9 cellular contexts compared by ENCODE assay signal in genomic region chr2:64914735-64915509, GRCh38.
DNase-seq lines count a peak whose midpoint lies in the region; ATAC-seq and TF ChIP-seq lines count a peak whose summit lies in the region.
"Had no signal": no experiment of that assay in that cellular context is flagged by ENCODE, and none has a peak within 500 bp of the region (broad histone marks: within the 10 kb centered on the region; RNA-seq: fewer than 3 reads in every experiment).

No MANE protein-coding gene starts in this region.

- no peaks in the 10 kb centered on the region for H3K9me3 Mint-ChIP-seq in chondrocyte (ENCODE audit: low read depth)

- peak overlapping the region; percentile 53 for H3K27ac Mint-ChIP-seq in chondrocyte (ENCODE audit: unreplicated experiment)
- H3K27ac Mint-ChIP-seq: activated CD8-positive, alpha-beta T cell treated with anti-CD3 and anti-CD28 coated beads, Interleukin-2, amount 10 ng/mL, durations not matched to agents 7 days and 5 days had no signal

- CTCF ChIA-PET in GM10248 (lab: Yijun Ruan, JAX) = interaction anchor here (0.8 to 13.9 kb wide), 17 partner anchors 8 to 584 kb away, joined by 3 to 277 read pairs (median 5); no protein-coding TSS in a partner anchor

- no peaks in the 10 kb centered on the region for H3K27me3 ChIP-seq in thyroid gland

- H3K4me1 Mint-ChIP-seq in chondrocyte (ENCODE audit: low read depth) = peaks cover 19% of the 10 kb centered on the region

- intact Hi-C loops in thyroid gland (cut with DNase I) = loop anchor here (5.0 kb wide), 1 partner anchor 657 kb away; no protein-coding TSS in a partner anchor

- POLR2A ChIA-PET in GM10248 (lab: Yijun Ruan, JAX) = interaction anchor here (0.6 to 1.2 kb wide), 8 partner anchors 27 to 636 kb away, joined by 3 to 8 read pairs (median 3); no protein-coding TSS in a partner anchor

- no peaks in the 10 kb centered on the region for H3K9me3 ChIP-seq in thyroid gland

- no peak for TF ChIP-seq POLR2A in thyroid gland (IDR thresholded peaks at IDR 0.05)

- no peak overlapping the region for H3K27ac ChIP-seq in thyroid gland

- 71 to 73% methylated on average over 7 of the region's 7 CpGs for WGBS in thyroid gland, 2 donors

- DNase-seq in GM10248 (ENCODE audit: extremely low spot score) (peak; percentile 72), chondrocyte (ENCODE audit: low spot score) (no peak), NCI-H2029 (lab: John Stamatoyannopoulos, UW) (no peak), thyroid gland (no peak), GM19238 (ENCODE audit: insufficient read length, low spot score) (no peak)
- no peak for DNase-seq in NK-92 treated with Interleukin-12 subunit alpha and Interleukin-12 subunit beta, amount 100 ng/mL, for 24 hours (lab: John Stamatoyannopoulos, UW)
- DNase-seq: activated CD8-positive, alpha-beta T cell treated with anti-CD3 and anti-CD28 coated beads, Interleukin-2, amount 10 ng/mL, durations not matched to agents 7 days and 5 days had no signal

- TF ChIP-seq CTCF in GM10248 (IDR thresholded peaks at IDR 0.05; ENCODE audit: control extremely low read depth, extremely low read depth, low read depth, missing control alignments) (no peak), chondrocyte (IDR thresholded peaks at IDR 0.05) (no peak), thyroid gland (IDR thresholded peaks at IDR 0.05) (no peak)

- H3K4me3 Mint-ChIP-seq in chondrocyte (ENCODE audit: unreplicated experiment) = no peak overlapping the region
- H3K4me3 Mint-ChIP-seq: activated CD8-positive, alpha-beta T cell treated with anti-CD3 and anti-CD28 coated beads, Interleukin-2, amount 10 ng/mL, durations not matched to agents 7 days and 5 days had no signal

- H3K36me3 Mint-ChIP-seq in chondrocyte (ENCODE audit: low read depth) = no peaks in the 10 kb centered on the region

- H3K4me1 ChIP-seq in thyroid gland = no peaks in the 10 kb centered on the region

- H3K36me3 ChIP-seq in thyroid gland = no peaks in the 10 kb centered on the region

- no peaks in the 10 kb centered on the region for H3K27me3 Mint-ChIP-seq in chondrocyte (ENCODE audit: low read depth)

- no peak overlapping the region for H3K4me3 ChIP-seq in thyroid gland (replicated peaks in 1 of 3)

- ATAC-seq in GM21367 (IDR thresholded peaks at IDR 0.05; ENCODE audit: unreplicated experiment) = peak; percentile 51
- ATAC-seq in HG03439 (IDR thresholded peaks at IDR 0.05; ENCODE audit: unreplicated experiment) = peak; percentile 46
- ATAC-seq: activated CD8-positive, alpha-beta T cell treated with anti-CD3 and anti-CD28 coated beads, Interleukin-2, amount 10 ng/mL, durations not matched to agents 7 days and 5 days had no signal
